ENCODE assay signal across 1 cellular context in genomic region chr22:19691721-19692341, GRCh38.
TF ChIP-seq lines count a peak whose summit lies in the region.

No MANE protein-coding gene starts in this region.

TF ChIP-seq in K562, 482 proteins besides CTCF, POLR2A, EP300 and RAD21 (continued from another document and continues in another):
- TF ChIP-seq ZNF444 (CRISPR knock-in tag; IDR thresholded peaks at IDR 0.05), result no peak
- TF ChIP-seq FOS (IDR thresholded peaks at IDR 0.05; ENCODE audit: extremely low read depth, insufficient read length), result no peak
- TF ChIP-seq HMG20B (CRISPR knock-in tag; IDR thresholded peaks at IDR 0.05), result no peak
- no peak for TF ChIP-seq FOXP1 (CRISPR knock-in tag; IDR thresholded peaks at IDR 0.05)
- peak; percentile 36 for TF ChIP-seq ZFP36 (IDR thresholded peaks at IDR 0.05; ENCODE audit: low read depth, low read length, partially characterized antibody)
- TF ChIP-seq SRSF9 (IDR thresholded peaks at IDR 0.05; ENCODE audit: borderline replicate concordance, low read depth, low read length), result no peak
- TF ChIP-seq SREBF1 (IDR thresholded peaks at IDR 0.05; ENCODE audit: borderline replicate concordance, low read depth, low read length), result 0 out of 2 replicates have a peak, but pooled peaks have one; percentile 46
- TF ChIP-seq NR4A1 (CRISPR knock-in tag; IDR thresholded peaks at IDR 0.05), result no peak
- no peak for TF ChIP-seq NR4A1 (tag; IDR thresholded peaks at IDR 0.05)
- no peak for TF ChIP-seq BACH1 (tag; IDR thresholded peaks at IDR 0.05)
- TF ChIP-seq ZC3H8 (IDR thresholded peaks at IDR 0.05), result no peak
- TF ChIP-seq EZH2 (IDR thresholded peaks at IDR 0.05; ENCODE audit: borderline replicate concordance, low read depth, low read length), result 0 out of 2 replicates have a peak, but pooled peaks have one; percentile 75
- TF ChIP-seq, protein P1, sequence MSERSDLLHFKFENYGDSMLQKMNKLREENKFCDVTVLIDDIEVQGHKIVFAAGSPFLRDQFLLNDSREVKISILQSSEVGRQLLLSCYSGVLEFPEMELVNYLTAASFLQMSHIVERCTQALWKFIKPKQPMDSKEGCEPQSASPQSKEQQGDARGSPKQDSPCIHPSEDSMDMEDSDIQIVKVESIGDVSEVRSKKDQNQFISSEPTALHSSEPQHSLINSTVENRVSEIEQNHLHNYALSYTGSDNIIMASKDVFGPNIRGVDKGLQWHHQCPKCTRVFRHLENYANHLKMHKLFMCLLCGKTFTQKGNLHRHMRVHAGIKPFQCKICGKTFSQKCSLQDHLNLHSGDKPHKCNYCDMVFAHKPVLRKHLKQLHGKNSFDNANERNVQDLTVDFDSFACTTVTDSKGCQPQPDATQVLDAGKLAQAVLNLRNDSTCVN (CRISPR knock-in tag; IDR thresholded peaks at IDR 0.05), result no peak
- TF ChIP-seq ESRRB (CRISPR knock-in tag; IDR thresholded peaks at IDR 0.05; ENCODE audit: borderline replicate concordance), result no peak
- TF ChIP-seq CXXC5 (CRISPR knock-in tag; IDR thresholded peaks at IDR 0.05), result peak; percentile 52; the same call in 1 of the 2 replicates
- TF ChIP-seq NCOA1 (IDR thresholded peaks at IDR 0.05; ENCODE audit: low read depth), result no peak
- TF ChIP-seq SP1 (CRISPR knock-in tag; IDR thresholded peaks at IDR 0.05), result no peak
- peak; percentile 85; the same call in 1 of the 2 replicates for TF ChIP-seq STAT6 (CRISPR knock-in tag; IDR thresholded peaks at IDR 0.05)
- TF ChIP-seq, protein P2, sequence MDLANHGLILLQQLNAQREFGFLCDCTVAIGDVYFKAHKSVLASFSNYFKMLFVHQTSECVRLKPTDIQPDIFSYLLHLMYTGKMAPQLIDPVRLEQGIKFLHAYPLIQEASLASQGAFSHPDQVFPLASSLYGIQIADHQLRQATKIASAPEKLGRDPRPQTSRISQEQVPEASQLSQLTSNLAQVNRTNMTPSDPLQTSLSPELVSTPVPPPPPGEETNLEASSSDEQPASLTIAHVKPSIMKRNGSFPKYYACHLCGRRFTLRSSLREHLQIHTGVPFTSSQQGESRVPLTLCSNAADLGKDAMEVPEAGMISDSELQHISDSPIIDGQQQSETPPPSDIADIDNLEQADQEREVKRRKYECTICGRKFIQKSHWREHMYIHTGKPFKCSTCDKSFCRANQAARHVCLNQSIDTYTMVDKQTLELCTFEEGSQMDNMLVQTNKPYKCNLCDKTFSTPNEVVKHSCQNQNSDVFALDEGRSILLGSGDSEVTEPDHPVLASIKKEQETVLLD (IDR thresholded peaks at IDR 0.05), result peak; percentile 14; the same call in 1 of the 2 replicates
- no peak for TF ChIP-seq SAFB (IDR thresholded peaks at IDR 0.05; ENCODE audit: borderline replicate concordance, low read depth, low read length)
- TF ChIP-seq ZSCAN29 (IDR thresholded peaks at IDR 0.05), result no peak
- TF ChIP-seq HEY1 (CRISPR knock-in tag; IDR thresholded peaks at IDR 0.05; ENCODE audit: borderline replicate concordance), result no peak
- TF ChIP-seq ZKSCAN1 (IDR thresholded peaks at IDR 0.05; ENCODE audit: low read depth, low read length), result no peak
- TF ChIP-seq ZC3H4 (CRISPR knock-in tag; IDR thresholded peaks at IDR 0.05; ENCODE audit: borderline replicate concordance), result no peak
- no peak for TF ChIP-seq POLR3G (IDR thresholded peaks at IDR 0.05; ENCODE audit: extremely low read depth, insufficient read length, insufficient replicate concordance)
- TF ChIP-seq PYGO2 (tag; IDR thresholded peaks at IDR 0.05), result no peak
- peak; percentile 79 for TF ChIP-seq GATAD2A (IDR thresholded peaks at IDR 0.05)
- no peak for TF ChIP-seq ARHGAP35 (IDR thresholded peaks at IDR 0.05; ENCODE audit: partially characterized antibody)
- no peak for TF ChIP-seq ADNP (tag; IDR thresholded peaks at IDR 0.05)
- 0 out of 2 replicates have a peak, but pooled peaks have one; percentile 68 for TF ChIP-seq GABPB2 (CRISPR knock-in tag; conservative IDR thresholded peaks at IDR 0.05)
- TF ChIP-seq, protein P3, sequence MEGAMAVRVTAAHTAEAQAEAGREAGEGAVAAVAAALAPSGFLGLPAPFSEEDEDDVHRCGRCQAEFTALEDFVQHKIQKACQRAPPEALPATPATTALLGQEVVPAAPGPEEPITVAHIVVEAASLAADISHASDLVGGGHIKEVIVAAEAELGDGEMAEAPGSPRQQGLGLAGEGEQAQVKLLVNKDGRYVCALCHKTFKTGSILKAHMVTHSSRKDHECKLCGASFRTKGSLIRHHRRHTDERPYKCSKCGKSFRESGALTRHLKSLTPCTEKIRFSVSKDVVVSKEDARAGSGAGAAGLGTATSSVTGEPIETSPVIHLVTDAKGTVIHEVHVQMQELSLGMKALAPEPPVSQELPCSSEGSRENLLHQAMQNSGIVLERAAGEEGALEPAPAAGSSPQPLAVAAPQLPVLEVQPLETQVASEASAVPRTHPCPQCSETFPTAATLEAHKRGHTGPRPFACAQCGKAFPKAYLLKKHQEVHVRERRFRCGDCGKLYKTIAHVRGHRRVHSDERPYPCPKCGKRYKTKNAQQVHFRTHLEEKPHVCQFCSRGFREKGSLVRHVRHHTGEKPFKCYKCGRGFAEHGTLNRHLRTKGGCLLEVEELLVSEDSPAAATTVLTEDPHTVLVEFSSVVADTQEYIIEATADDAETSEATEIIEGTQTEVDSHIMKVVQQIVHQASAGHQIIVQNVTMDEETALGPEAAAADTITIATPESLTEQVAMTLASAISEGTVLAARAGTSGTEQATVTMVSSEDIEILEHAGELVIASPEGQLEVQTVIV (CRISPR knock-in tag; IDR thresholded peaks at IDR 0.05; ENCODE audit: borderline replicate concordance), result no peak
- TF ChIP-seq DPF2 (IDR thresholded peaks at IDR 0.05), result peak; percentile 76; the same call in 1 of the 2 replicates
- no peak for TF ChIP-seq ZFX (CRISPR knock-in tag; IDR thresholded peaks at IDR 0.05)
- peak; percentile 55 for TF ChIP-seq RBBP5 (IDR thresholded peaks at IDR 0.05; ENCODE audit: borderline replicate concordance, insufficient read depth, low read length, poor library complexity, severe bottlenecking)
- no peak for TF ChIP-seq HMG20A (CRISPR knock-in tag; conservative IDR thresholded peaks at IDR 0.05)
- TF ChIP-seq GABPA (tag; conservative IDR thresholded peaks at IDR 0.05; ENCODE audit: low read depth), result no peak; the same call in 1 of the 2 replicates
- TF ChIP-seq PHTF2 (CRISPR knock-in tag; IDR thresholded peaks at IDR 0.05), result no peak
- TF ChIP-seq NR1H2 (CRISPR knock-in tag; IDR thresholded peaks at IDR 0.05), result no peak
- TF ChIP-seq TEAD2 (tag; IDR thresholded peaks at IDR 0.05), result 0 out of 2 replicates have a peak, but pooled peaks have one; percentile 38
- no peak for TF ChIP-seq TAF7 (tag; IDR thresholded peaks at IDR 0.05)
- TF ChIP-seq BCL6 (CRISPR knock-in tag; IDR thresholded peaks at IDR 0.05), result no peak
- no peak for TF ChIP-seq FOXP4 (CRISPR knock-in tag; IDR thresholded peaks at IDR 0.05; ENCODE audit: borderline replicate concordance)
- TF ChIP-seq SMARCA5 (IDR thresholded peaks at IDR 0.05), result peak; percentile 9; the same call in 1 of the 2 replicates
- TF ChIP-seq U2AF1 (optimal IDR thresholded peaks at IDR 0.05; ENCODE audit: low read depth, low read length), result no peak
- TF ChIP-seq PCBP2 (IDR thresholded peaks at IDR 0.05; ENCODE audit: low read depth, low read length, poor library complexity, severe bottlenecking), result no peak
- TF ChIP-seq BRF1 (IDR thresholded peaks at IDR 0.05; ENCODE audit: borderline replicate concordance, extremely low read depth, insufficient read length), result no peak
- peak; percentile 39; the same call in 1 of the 2 replicates for TF ChIP-seq BHLHE40 (IDR thresholded peaks at IDR 0.05; ENCODE audit: low read length)
- TF ChIP-seq, protein P4, sequence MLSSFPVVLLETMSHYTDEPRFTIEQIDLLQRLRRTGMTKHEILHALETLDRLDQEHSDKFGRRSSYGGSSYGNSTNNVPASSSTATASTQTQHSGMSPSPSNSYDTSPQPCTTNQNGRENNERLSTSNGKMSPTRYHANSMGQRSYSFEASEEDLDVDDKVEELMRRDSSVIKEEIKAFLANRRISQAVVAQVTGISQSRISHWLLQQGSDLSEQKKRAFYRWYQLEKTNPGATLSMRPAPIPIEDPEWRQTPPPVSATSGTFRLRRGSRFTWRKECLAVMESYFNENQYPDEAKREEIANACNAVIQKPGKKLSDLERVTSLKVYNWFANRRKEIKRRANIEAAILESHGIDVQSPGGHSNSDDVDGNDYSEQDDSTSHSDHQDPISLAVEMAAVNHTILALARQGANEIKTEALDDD (IDR thresholded peaks at IDR 0.05), result no peak; the same call in 1 of the 2 replicates
- TF ChIP-seq ZNF668 (CRISPR knock-in tag; IDR thresholded peaks at IDR 0.05), result no peak
- TF ChIP-seq, protein P5, sequence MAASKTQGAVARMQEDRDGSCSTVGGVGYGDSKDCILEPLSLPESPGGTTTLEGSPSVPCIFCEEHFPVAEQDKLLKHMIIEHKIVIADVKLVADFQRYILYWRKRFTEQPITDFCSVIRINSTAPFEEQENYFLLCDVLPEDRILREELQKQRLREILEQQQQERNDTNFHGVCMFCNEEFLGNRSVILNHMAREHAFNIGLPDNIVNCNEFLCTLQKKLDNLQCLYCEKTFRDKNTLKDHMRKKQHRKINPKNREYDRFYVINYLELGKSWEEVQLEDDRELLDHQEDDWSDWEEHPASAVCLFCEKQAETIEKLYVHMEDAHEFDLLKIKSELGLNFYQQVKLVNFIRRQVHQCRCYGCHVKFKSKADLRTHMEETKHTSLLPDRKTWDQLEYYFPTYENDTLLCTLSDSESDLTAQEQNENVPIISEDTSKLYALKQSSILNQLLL (CRISPR knock-in tag; IDR thresholded peaks at IDR 0.05; ENCODE audit: borderline replicate concordance), result no peak
- no peak for TF ChIP-seq ETV5 (CRISPR knock-in tag; IDR thresholded peaks at IDR 0.05; ENCODE audit: low read depth)
- no peak; the same call in 1 of the 2 replicates for TF ChIP-seq PHF21A (IDR thresholded peaks at IDR 0.05; ENCODE audit: borderline replicate concordance, low read depth)
- peak; percentile 44 for TF ChIP-seq MEIS2 (IDR thresholded peaks at IDR 0.05; ENCODE audit: partially characterized antibody)
- peak; percentile 76; the same call in 1 of the 2 replicates for TF ChIP-seq PHF8 (IDR thresholded peaks at IDR 0.05; ENCODE audit: borderline replicate concordance, low read length)
- no peak for TF ChIP-seq ELF2 (CRISPR knock-in tag; IDR thresholded peaks at IDR 0.05)
- no peak for TF ChIP-seq ILK (tag; IDR thresholded peaks at IDR 0.05; ENCODE audit: borderline replicate concordance, low read depth)
- peak; percentile 27; the same call in 1 of the 2 replicates for TF ChIP-seq RUNX1 (IDR thresholded peaks at IDR 0.05; ENCODE audit: low read depth)
- no peak for TF ChIP-seq MYBL2 (IDR thresholded peaks at IDR 0.05; ENCODE audit: low read depth)
- TF ChIP-seq MYBL2 (CRISPR knock-in tag; IDR thresholded peaks at IDR 0.05; ENCODE audit: borderline replicate concordance), result no peak
- peak; percentile 83 for TF ChIP-seq TBP (optimal IDR thresholded peaks at IDR 0.05; ENCODE audit: low read depth, low read length)
- no peak for TF ChIP-seq CBFB (CRISPR knock-in tag; IDR thresholded peaks at IDR 0.05)
- TF ChIP-seq ZNF24 (IDR thresholded peaks at IDR 0.05), result peak; percentile 69; the same call in 1 of the 2 replicates
- TF ChIP-seq MITF (IDR thresholded peaks at IDR 0.05), result no peak
- peak; percentile 78 to 93; a peak in 3 of 4 replicates for TF ChIP-seq MAZ (CRISPR knock-in tag; conservative IDR thresholded peaks at IDR 0.05 in 1 of 2, IDR thresholded peaks at IDR 0.05 in 1 of 2)
- TF ChIP-seq HMGN3 (IDR thresholded peaks at IDR 0.05; ENCODE audit: borderline replicate concordance, extremely low read depth, insufficient read length, low read depth, low read length), result no peak
